ENCODE assay signal across 12 cellular contexts in the genomic region with DNA sequence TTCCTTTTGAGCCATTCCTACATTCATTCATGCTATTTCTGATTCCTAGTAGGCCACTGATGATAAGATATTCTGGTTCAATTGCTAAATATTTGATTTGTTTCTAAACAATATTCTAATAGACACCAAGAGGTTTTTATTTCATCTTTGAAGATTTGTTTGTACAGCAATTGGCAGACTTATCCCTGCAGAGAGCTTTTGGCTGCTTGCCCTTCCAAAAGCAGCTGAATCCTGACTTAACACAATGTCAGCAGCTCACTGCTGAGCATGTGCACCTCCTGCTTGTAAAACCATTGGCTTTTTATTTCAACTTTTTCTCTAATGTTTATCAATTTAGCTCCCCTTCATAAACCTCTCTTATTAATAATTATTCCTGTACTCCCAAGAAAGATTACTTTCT. TPM values are rescaled to one million over a fixed set of nuclear protein-coding genes. Genes with fewer than 3 reads are reported as not detected.
DNase-seq lines count a peak whose midpoint lies in the region; ATAC-seq, FAIRE-seq and TF ChIP-seq lines count a peak whose summit lies in the region.
"Had no signal": no experiment of that assay in that cellular context is flagged by ENCODE, and none has a peak within 500 bp of the region (broad histone marks: within the 10 kb centered on the region; RNA-seq: fewer than 3 reads in every experiment).

No MANE protein-coding gene starts in this region.

- TF ChIP-seq POLR2A in gastrocnemius medialis (IDR thresholded peaks at IDR 0.05) = no peak

- in situ Hi-C loops in gastrocnemius medialis (cut with MboI; ENCODE audit: low sequenced_read_pairs in 4 of 4) = no loop called here

- H3K27me3 ChIP-seq in aorta (ENCODE audit: control insufficient read depth in 1 of 2, insufficient read depth in 2 of 2, low read length in 1 of 2) (no peaks in the 10 kb centered on the region), gastrocnemius medialis (no peaks in the 10 kb centered on the region)

- TF ChIP-seq CTCF in gastrocnemius medialis (IDR thresholded peaks at IDR 0.05 in 4 of 5, conservative IDR thresholded peaks at IDR 0.05 in 1 of 5) = no peak

- ATAC-seq in aorta (ENCODE audit: low FRiP score) (no peak), gastrocnemius medialis (no peak)

- H3K9me3 ChIP-seq in aorta (ENCODE audit: control insufficient read depth, low read length) (no peaks in the 10 kb centered on the region), gastrocnemius medialis (no peaks in the 10 kb centered on the region)

- peak; percentile 50 for FAIRE-seq in G401.6 (lab: Jason Lieb, UNC)
- FAIRE-seq: small intestine had no signal

- H3K27ac ChIP-seq in aorta (ENCODE audit: low read depth in 1 of 2, low read length in 2 of 2) (no peak overlapping the region), gastrocnemius medialis (no peak overlapping the region)

- no peaks in the 10 kb centered on the region for H3K4me1 ChIP-seq in aorta (ENCODE audit: control insufficient read depth in 1 of 2, insufficient read depth in 2 of 2, low read length in 2 of 2)
- no peaks in the 10 kb centered on the region for H3K4me1 ChIP-seq in gastrocnemius medialis

- DNase-seq in NCI-H2196 treated with DMSO at 0.1 percent for 48 hours (lab: John Stamatoyannopoulos, UW; ENCODE audit: unreplicated experiment) (peak; percentile 32), cerebellum (ENCODE audit: low spot score) (peak; percentile 7), mucosa of gallbladder (ENCODE audit: low spot score) (peak; percentile 28), aorta (no peak), islet precursor cell (no peak), gastrocnemius medialis (no peak), AG08395 (ENCODE audit: low spot score) (no peak)
- DNase-seq: CD8-positive, alpha-beta memory T cell; GOT3; NCI-H526 treated with DMSO at 0.1 percent for 48 hours had no signal

- H3K36me3 ChIP-seq in aorta (ENCODE audit: control insufficient read depth in 1 of 2, insufficient read depth in 2 of 2, low read length in 1 of 2) (no peaks in the 10 kb centered on the region), gastrocnemius medialis (no peaks in the 10 kb centered on the region)

- H3K4me3 ChIP-seq in aorta (ENCODE audit: low read length in 2 of 2) (no peak overlapping the region), gastrocnemius medialis (no peak overlapping the region)

- intact Hi-C loops in aorta (cut with DNase I) = no loop called here
- intact Hi-C loops in gastrocnemius medialis (cut with DNase I; ENCODE audit: low total_unique reads) = no loop called here

RNA-seq across cellular contexts. Expression of a gene that starts 45.3 kb away (rescaled TPM):
- 6.2 TPM for total RNA-seq in cerebellum
- 12.5 TPM for total RNA-seq in mucosa of gallbladder
- 10 to 100 TPM; 24.5 to 87.0 TPM for total RNA-seq in aorta
- polyA plus RNA-seq in aorta = under 1 TPM; 0.10 to 0.13 TPM
- 1 to 10 TPM in 3 of 4 donors, under 1 TPM in 1; 0.39 to 3.5 (median 2.3) TPM for total RNA-seq in gastrocnemius medialis
- total RNA-seq: CD8-positive, alpha-beta memory T cell had no signal

Comparison
In these comparisons a context has a peak if more than half of its experiments do, and no peak if none do; other contexts are left out.
1. DNase-seq: peak in NCI-H2196 treated with DMSO at 0.1 percent for 48 hours (single experiment), cerebellum (single experiment) and mucosa of gallbladder (single experiment); none in aorta (0 of 2), islet precursor cell (single experiment), gastrocnemius medialis (0 of 2) and AG08395 (single experiment).